In the genomic region with DNA sequence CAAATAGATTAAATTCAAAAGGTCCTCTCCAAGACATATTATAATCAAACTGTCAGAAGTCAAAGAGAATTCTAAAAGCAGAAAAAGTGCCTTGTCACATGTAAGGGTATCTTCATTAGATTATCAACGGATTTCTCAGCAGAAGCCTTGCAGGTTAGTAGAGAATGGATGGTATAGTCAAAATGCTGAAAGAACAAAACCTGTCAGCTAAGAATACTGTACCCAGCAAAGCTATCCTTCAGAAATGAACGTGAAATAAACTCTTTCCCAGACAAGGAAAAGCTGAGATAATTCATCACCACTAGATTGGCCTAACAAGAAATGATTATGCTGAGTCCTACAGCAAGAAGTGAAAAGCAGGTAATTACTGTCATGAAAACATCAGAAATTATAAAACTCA, we compare ENCODE assay signal across 18 cellular contexts.
A peak's percentile ranks its signal among the peaks of the same experiment; 100 is the strongest.
DNase-seq lines count a peak whose midpoint lies in the region; ATAC-seq, FAIRE-seq and TF ChIP-seq lines count a peak whose summit lies in the region.
"Had no signal": no experiment of that assay in that cellular context is flagged by ENCODE, and none has a peak within 500 bp of the region (broad histone marks: within the 10 kb centered on the region; RNA-seq: fewer than 3 reads in every experiment).

No MANE protein-coding gene starts in this region.

- no peaks in the 10 kb centered on the region for H3K36me3 ChIP-seq in CD4-positive, alpha-beta memory T cell (ENCODE audit: insufficient read depth, low read length)
- peaks cover 95% of the 10 kb centered on the region for H3K36me3 ChIP-seq in K562 (ENCODE audit: control insufficient read depth, insufficient read depth, low read length)
- no peaks in the 10 kb centered on the region for H3K36me3 ChIP-seq in H7 (replicated peaks; ENCODE audit: control insufficient read depth, insufficient read depth, low read length)

- BruUV-seq in K562 (replicated peaks; lab: Mats Ljungman, UMichigan): no TSS peak

- peaks cover 0 to 28% (median 22%) of the 10 kb centered on the region in 8 donors for H3K9me3 Mint-ChIP-seq in CD4-positive, alpha-beta memory T cell
- peaks cover 24% of the 10 kb centered on the region for H3K9me3 Mint-ChIP-seq in activated T-helper 17 cell treated with anti-CD3 and anti-CD28 coated beads, Interleukin-2, amount 50 U/mL, for 72 hours
- H3K9me3 Mint-ChIP-seq in immature natural killer cell: peaks cover 0 to 15% (median 8%) of the 10 kb centered on the region in 6 donors

- H3K4me1 Mint-ChIP-seq in CD4-positive, alpha-beta memory T cell: peaks cover 11 to 18% (median 15%) of the 10 kb centered on the region in 4 donors
- peaks cover 20% of the 10 kb centered on the region for H3K4me1 Mint-ChIP-seq in activated T-helper 17 cell treated with anti-CD3 and anti-CD28 coated beads, Interleukin-2, amount 50 U/mL, for 72 hours
- peaks cover 15 to 25% of the 10 kb centered on the region in 2 donors for H3K4me1 Mint-ChIP-seq in immature natural killer cell

- no peaks in the 10 kb centered on the region for H3K27me3 Mint-ChIP-seq in CD4-positive, alpha-beta memory T cell
- no peaks in the 10 kb centered on the region for H3K27me3 Mint-ChIP-seq in activated T-helper 17 cell treated with anti-CD3 and anti-CD28 coated beads, Interleukin-2, amount 50 U/mL, for 72 hours
- peaks cover 0 to 2% (median 0%) of the 10 kb centered on the region in 3 donors for H3K27me3 Mint-ChIP-seq in immature natural killer cell (ENCODE audit: low read depth in 3 of 3)
- H3K27me3 Mint-ChIP-seq: CD4-positive, alpha-beta T cell had no signal

- no peak for FAIRE-seq in K562 (lab: Jason Lieb, UNC)
- FAIRE-seq: A204.1 had no signal

- H3K4me3 Mint-ChIP-seq in CD4-positive, alpha-beta memory T cell: peak overlapping the region in 5 of 8 donors; percentile 8 to 85 (median 75)
- H3K4me3 Mint-ChIP-seq in activated T-helper 17 cell treated with anti-CD3 and anti-CD28 coated beads, Interleukin-2, amount 50 U/mL, for 72 hours: peak overlapping the region; percentile 31
- peak overlapping the region in 3 of 5 donors; percentile 65 to 76 (median 68) for H3K4me3 Mint-ChIP-seq in immature natural killer cell

- H3K4me1 ChIP-seq in CD4-positive, alpha-beta memory T cell (ENCODE audit: insufficient read depth, low read length): peaks cover 12% of the 10 kb centered on the region
- no peaks in the 10 kb centered on the region for H3K4me1 ChIP-seq in K562 (replicated peaks in 1 of 2; ENCODE audit: control insufficient read depth in 2 of 2, insufficient read depth in 2 of 2, low read length in 2 of 2)
- H3K4me1 ChIP-seq: BE2C had no signal

- no peak overlapping the region for H3K27ac ChIP-seq in CD4-positive, alpha-beta memory T cell (ENCODE audit: low read depth, low read length)
- no peak overlapping the region for H3K27ac ChIP-seq in K562 (ENCODE audit: extremely low read depth, low read depth, low read length)
- H3K27ac ChIP-seq: GM23248 had no signal

- H3K4me2 ChIP-seq in K562 (ENCODE audit: insufficient read depth, low read length): no peak overlapping the region

- in situ Hi-C loops in K562 (cut with MboI): no loop called here

- POLR2A ChIA-PET in CD4-positive, alpha-beta memory T cell (lab: Charles Lee; ENCODE audit: partially characterized antibody): no interaction called here
- POLR2A ChIA-PET in K562 (lab: Yijun Ruan, JAX): no interaction called here

- peaks cover 41 to 56% of the 10 kb centered on the region in 2 donors for H3K36me3 Mint-ChIP-seq in CD4-positive, alpha-beta memory T cell
- peaks cover 40% of the 10 kb centered on the region for H3K36me3 Mint-ChIP-seq in activated T-helper 17 cell treated with anti-CD3 and anti-CD28 coated beads, Interleukin-2, amount 50 U/mL, for 72 hours (ENCODE audit: low read depth)
- H3K36me3 Mint-ChIP-seq in immature natural killer cell: peaks cover 25 to 52% (median 37%) of the 10 kb centered on the region in 3 donors

- no peak for ATAC-seq in activated T-helper 17 cell treated with anti-CD3 and anti-CD28 coated beads, Interleukin-2, amount 50 U/mL, for 72 hours (replicated peaks)
- ATAC-seq in K562 (no peak), GM18861 (IDR thresholded peaks at IDR 0.05; ENCODE audit: unreplicated experiment) (no peak)

- no peak for DNase-seq in CD4-positive, alpha-beta memory T cell
- DNase-seq in K562 (ENCODE audit: extremely low read depth in 1 of 4, low spot score in 3 of 4) (no peak), immature natural killer cell (no peak), H7 (no peak), HuH-7 (ENCODE audit: low spot score) (no peak)
- DNase-seq: ACHN; BE2C; C1 segment of cervical spinal cord; CD4-positive, alpha-beta T cell; DMS153; DMS79 treated with DMSO at 0.1 percent for 48 hours; GF-D8; GM23248; HCEC 1CT; HFFc6 had no signal

- no peak overlapping the region for H3K9ac ChIP-seq in K562 (ENCODE audit: insufficient read depth in 1 of 2, low read depth in 2 of 2, low read length in 2 of 2)
- H3K9ac ChIP-seq: GM23248 had no signal

- intact Hi-C loops in CD4-positive, alpha-beta memory T cell (cut with micrococcal nuclease): no loop called here
- intact Hi-C loops in K562 (cut with micrococcal nuclease): no loop called here

- H3K4me3 ChIP-seq in CD4-positive, alpha-beta memory T cell (ENCODE audit: low read length in 2 of 2): no peak overlapping the region
- H3K4me3 ChIP-seq in K562 (no peak overlapping the region), H7 (ENCODE audit: insufficient read depth, low read depth, low read length) (no peak overlapping the region)
- H3K4me3 ChIP-seq: GM23248 had no signal

- WGBS in K562 (ENCODE audit: insufficient coverage, low coverage, missing lambda C conversion rate): 94% methylated on average over 2 of the region's 2 CpGs

- CTCF ChIA-PET in CD4-positive, alpha-beta memory T cell (lab: Charles Lee; ENCODE audit: partially characterized antibody): interaction anchor here (3.0 kb wide), 1 partner anchor 11 kb away, joined by 9 read pairs; no protein-coding TSS in a partner anchor
- CTCF ChIA-PET in K562 (lab: Yijun Ruan, JAX; ENCODE audit: low intra/inter-chr PET ratio): no interaction called here

- no peak for TF ChIP-seq CTCF in K562 (IDR thresholded peaks at IDR 0.05 in 2 of 3, conservative IDR thresholded peaks at IDR 0.05 in 1 of 3; ENCODE audit: insufficient read depth in 2 of 3, low read depth in 1 of 3, low read length in 3 of 3)

- H3K79me2 ChIP-seq in K562 (ENCODE audit: control insufficient read depth, insufficient read depth, low read length): no peaks in the 10 kb centered on the region

- no peaks in the 10 kb centered on the region for H4K20me1 ChIP-seq in K562 (replicated peaks; ENCODE audit: control insufficient read depth, insufficient read depth, low read length)

- TF ChIP-seq EP300 in K562 (IDR thresholded peaks at IDR 0.05; ENCODE audit: low read length): no peak

- no peaks in the 10 kb centered on the region for H3K27me3 ChIP-seq in CD4-positive, alpha-beta memory T cell (ENCODE audit: insufficient read depth, low read length)
- H3K27me3 ChIP-seq in K562 (ENCODE audit: control insufficient read depth in 2 of 2, insufficient read depth in 2 of 2, low read length in 2 of 2): no peaks in the 10 kb centered on the region
- no peaks in the 10 kb centered on the region for H3K27me3 ChIP-seq in H7 (ENCODE audit: control insufficient read depth, insufficient read depth, low read length)
- H3K27me3 ChIP-seq: BE2C had no signal

- no peak overlapping the region for H2AFZ ChIP-seq in K562 (ENCODE audit: low read depth, low read length)
- H2AFZ ChIP-seq: GM23248 had no signal

- H3K9me1 ChIP-seq in K562 (ENCODE audit: control insufficient read depth, insufficient read depth, low read length): no peaks in the 10 kb centered on the region

- no peak overlapping the region for H3K27ac Mint-ChIP-seq in CD4-positive, alpha-beta memory T cell
- H3K27ac Mint-ChIP-seq in activated T-helper 17 cell treated with anti-CD3 and anti-CD28 coated beads, Interleukin-2, amount 50 U/mL, for 72 hours: no peak overlapping the region
- H3K27ac Mint-ChIP-seq in immature natural killer cell: no peak overlapping the region
- H3K27ac Mint-ChIP-seq: CD4-positive, alpha-beta T cell; HFFc6 had no signal

- no peak for TF ChIP-seq RAD21 in K562 (CRISPR knock-in tag; conservative IDR thresholded peaks at IDR 0.05 in 1 of 2, IDR thresholded peaks at IDR 0.05 in 1 of 2)

- TF ChIP-seq POLR2A in K562 (conservative IDR thresholded peaks at IDR 0.05): no peak

- peaks cover 0 to 17% of the 10 kb centered on the region in 2 donors for H3K9me3 ChIP-seq in CD4-positive, alpha-beta memory T cell (ENCODE audit: control insufficient read depth in 1 of 2, low read length in 2 of 2)
- peaks cover 7% of the 10 kb centered on the region for H3K9me3 ChIP-seq in K562 (replicated peaks; ENCODE audit: control insufficient read depth, insufficient read depth, low read depth, low read length)
- H3K9me3 ChIP-seq: BE2C had no signal

TF ChIP-seq in K562, 482 proteins besides CTCF, POLR2A, EP300 and RAD21 (continues in another document):
- TF ChIP-seq PHTF2 (CRISPR knock-in tag; IDR thresholded peaks at IDR 0.05): 0 out of 2 replicates have a peak, but pooled peaks have one; percentile 57
- TF ChIP-seq, protein P1, sequence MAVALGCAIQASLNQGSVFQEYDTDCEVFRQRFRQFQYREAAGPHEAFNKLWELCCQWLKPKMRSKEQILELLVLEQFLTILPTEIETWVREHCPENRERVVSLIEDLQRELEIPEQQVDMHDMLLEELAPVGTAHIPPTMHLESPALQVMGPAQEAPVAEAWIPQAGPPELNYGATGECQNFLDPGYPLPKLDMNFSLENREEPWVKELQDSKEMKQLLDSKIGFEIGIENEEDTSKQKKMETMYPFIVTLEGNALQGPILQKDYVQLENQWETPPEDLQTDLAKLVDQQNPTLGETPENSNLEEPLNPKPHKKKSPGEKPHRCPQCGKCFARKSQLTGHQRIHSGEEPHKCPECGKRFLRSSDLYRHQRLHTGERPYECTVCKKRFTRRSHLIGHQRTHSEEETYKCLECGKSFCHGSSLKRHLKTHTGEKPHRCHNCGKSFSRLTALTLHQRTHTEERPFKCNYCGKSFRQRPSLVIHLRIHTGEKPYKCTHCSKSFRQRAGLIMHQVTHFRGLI (CRISPR knock-in tag; IDR thresholded peaks at IDR 0.05): no peak
- TF ChIP-seq ZBTB7A (IDR thresholded peaks at IDR 0.05; ENCODE audit: borderline replicate concordance, control insufficient read depth, low read depth, low read length): no peak
- TF ChIP-seq ZNF184 (CRISPR knock-in tag; IDR thresholded peaks at IDR 0.05): no peak
- no peak for TF ChIP-seq SPI1 (IDR thresholded peaks at IDR 0.05; ENCODE audit: borderline replicate concordance, low read depth, low read length)
- TF ChIP-seq, protein P2, sequence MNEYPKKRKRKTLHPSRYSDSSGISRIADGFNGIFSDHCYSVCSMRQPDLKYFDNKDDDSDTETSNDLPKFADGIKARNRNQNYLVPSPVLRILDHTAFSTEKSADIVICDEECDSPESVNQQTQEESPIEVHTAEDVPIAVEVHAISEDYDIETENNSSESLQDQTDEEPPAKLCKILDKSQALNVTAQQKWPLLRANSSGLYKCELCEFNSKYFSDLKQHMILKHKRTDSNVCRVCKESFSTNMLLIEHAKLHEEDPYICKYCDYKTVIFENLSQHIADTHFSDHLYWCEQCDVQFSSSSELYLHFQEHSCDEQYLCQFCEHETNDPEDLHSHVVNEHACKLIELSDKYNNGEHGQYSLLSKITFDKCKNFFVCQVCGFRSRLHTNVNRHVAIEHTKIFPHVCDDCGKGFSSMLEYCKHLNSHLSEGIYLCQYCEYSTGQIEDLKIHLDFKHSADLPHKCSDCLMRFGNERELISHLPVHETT (CRISPR knock-in tag; conservative IDR thresholded peaks at IDR 0.05 in 1 of 2, IDR thresholded peaks at IDR 0.05 in 1 of 2): no peak
